ENCODE assay signal across 13 cellular contexts in the genomic region with DNA sequence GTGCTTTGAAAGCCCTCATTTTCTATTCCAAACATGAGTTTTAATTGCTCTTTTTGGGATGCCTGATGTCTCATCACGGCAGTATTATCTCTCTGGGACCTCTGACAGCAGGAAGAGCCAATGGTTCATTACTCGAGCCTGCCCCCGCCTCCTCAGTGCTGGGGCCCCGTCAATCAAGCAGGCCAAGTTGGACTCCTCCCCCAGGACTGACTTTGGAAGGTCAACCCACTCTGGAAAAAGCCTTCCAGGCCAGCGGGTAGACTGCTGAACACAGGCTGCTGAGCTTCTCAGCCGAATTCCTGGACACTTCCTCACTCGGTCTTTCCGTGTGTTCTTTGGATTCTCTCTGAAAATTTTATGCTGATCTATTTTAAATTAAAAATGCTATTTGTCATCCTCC. TPM values are rescaled to one million over a fixed set of nuclear protein-coding genes. Genes with fewer than 3 reads are reported as not detected.
A peak's percentile ranks its signal among the peaks of the same experiment; 100 is the strongest.
DNase-seq lines count a peak whose midpoint lies in the region; ATAC-seq and TF ChIP-seq lines count a peak whose summit lies in the region.
"Had no signal": no experiment of that assay in that cellular context is flagged by ENCODE, and none has a peak within 500 bp of the region (broad histone marks: within the 10 kb centered on the region; RNA-seq: fewer than 3 reads in every experiment).

No MANE protein-coding gene starts in this region.

- H3K36me3 ChIP-seq in adrenal gland (replicated peaks in 1 of 2) (no peaks in the 10 kb centered on the region), vagina (no peaks in the 10 kb centered on the region)

- peaks cover 15% of the 10 kb centered on the region for H3K27me3 ChIP-seq in adrenal gland
- no peaks in the 10 kb centered on the region for H3K27me3 ChIP-seq in vagina

- H3K9me3 ChIP-seq in adrenal gland (replicated peaks in 1 of 3) (no peaks in the 10 kb centered on the region), vagina (no peaks in the 10 kb centered on the region)

- ATAC-seq in HG02798 (IDR thresholded peaks at IDR 0.05; ENCODE audit: poor library complexity, unreplicated experiment), result no peak
- ATAC-seq: left lobe of liver had no signal

- 17 to 32% (median 21%) methylated on average over 8 of the region's 8 CpGs for WGBS in adrenal gland, 4 donors

- no peak overlapping the region for H3K27ac ChIP-seq in adrenal gland
- H3K27ac ChIP-seq in vagina, result no peak overlapping the region

- intact Hi-C loops in adrenal gland (cut with DNase I) (loop anchor here (5.0 to 10.0 kb wide), 2 partner anchors 158 to 161 kb away; partner anchors contain the start of gene CFAP77 (in 2 of the 2)), vagina (cut with DNase I) (no loop called here)

- H3K4me3 ChIP-seq in adrenal gland, result no peak overlapping the region
- no peak overlapping the region for H3K4me3 ChIP-seq in vagina

- H3K4me1 ChIP-seq in adrenal gland (replicated peaks in 1 of 2), result no peaks in the 10 kb centered on the region
- H3K4me1 ChIP-seq in vagina, result no peaks in the 10 kb centered on the region

- no peak for TF ChIP-seq POLR2A in adrenal gland (IDR thresholded peaks at IDR 0.05)
- no peak for TF ChIP-seq POLR2A in vagina (IDR thresholded peaks at IDR 0.05)

- no peak for TF ChIP-seq CTCF in adrenal gland (IDR thresholded peaks at IDR 0.05)
- TF ChIP-seq CTCF in vagina (IDR thresholded peaks at IDR 0.05), result no peak

- peak; percentile 73 for DNase-seq in EH (ENCODE audit: low read depth)
- DNase-seq in HCEC 1CT, result peak; percentile 20
- DNase-seq in adrenal gland, result peak in 6 of 7 donors; percentile 28 to 62 (median 38)
- peak; percentile 27 for DNase-seq in iris pigment epithelial cell (ENCODE audit: low read depth)
- DNase-seq in vagina (ENCODE audit: extremely low spot score in 2 of 2), result no peak
- no peak for DNase-seq in stimulated activated CD4-positive, alpha-beta T cell treated with anti-CD3 and anti-CD28 coated beads, Interleukin-4, amount 100 ng/mL, for 4 hours
- DNase-seq: activated CD4-positive, alpha-beta T cell treated with anti-CD3 and anti-CD28 coated beads, Interleukin-2, amount 10 ng/mL, durations not matched to agents 7 days and 5 days; activated T-cell treated with anti-CD3 and anti-CD28 coated beads, Interleukin-2, amount 50 U/mL, for 1 hour; C1 segment of cervical spinal cord; NCI-H1694 treated with DMSO at 0.1 percent for 48 hours had no signal

RNA-seq across cellular contexts. Expression of gene BARHL1, which starts 9.5 kb away (rescaled TPM):
- not detected for total RNA-seq in adrenal gland
- not detected for polyA plus RNA-seq in adrenal gland
- not detected for total RNA-seq in vagina
- total RNA-seq: activated CD4-positive, alpha-beta T cell treated with anti-CD3 and anti-CD28 coated beads, Interleukin-2, amount 10 ng/mL, durations not matched to agents 7 days and 5 days; left lobe of liver; posterior vena cava had no signal

Comparison
In these comparisons a context has a peak if more than half of its experiments do, and no peak if none do; other contexts are left out.
1. DNase-seq: peak in EH (single experiment), HCEC 1CT (single experiment), adrenal gland (6 of 7) and iris pigment epithelial cell (single experiment); none in vagina (0 of 2) and stimulated activated CD4-positive, alpha-beta T cell treated with anti-CD3 and anti-CD28 coated beads, Interleukin-4, amount 100 ng/mL, for 4 hours (0 of 2).